ENCODE assay signal across 1 cellular context in genomic region chr20:49739042-49739441, GRCh38.
TF ChIP-seq lines count a peak whose summit lies in the region.

No MANE protein-coding gene starts in this region.

TF ChIP-seq in HepG2, 621 proteins besides CTCF, POLR2A, EP300 and RAD21 (continued from another document):
- TF ChIP-seq SKIL (CRISPR knock-in tag; IDR thresholded peaks at IDR 0.05; ENCODE audit: borderline replicate concordance) (no peak), POLR2AphosphoS5 (IDR thresholded peaks at IDR 0.05; ENCODE audit: low read depth, low read length) (no peak), MXI1 (IDR thresholded peaks at IDR 0.05; ENCODE audit: borderline replicate concordance, low read depth, low read length) (no peak), MYNN (CRISPR knock-in tag; IDR thresholded peaks at IDR 0.05; ENCODE audit: low read depth) (no peak), NFIB (CRISPR knock-in tag; IDR thresholded peaks at IDR 0.05; ENCODE audit: borderline replicate concordance) (no peak), TMF1 (CRISPR knock-in tag; IDR thresholded peaks at IDR 0.05; ENCODE audit: low read depth) (no peak), DPF2 (CRISPR knock-in tag; IDR thresholded peaks at IDR 0.05; ENCODE audit: borderline replicate concordance, low read depth) (no peak), PCBP1 (IDR thresholded peaks at IDR 0.05; ENCODE audit: borderline replicate concordance, low read depth, low read length) (no peak), ZNF883 (CRISPR knock-in tag; IDR thresholded peaks at IDR 0.05; ENCODE audit: not compliant biosample characterization) (peak; percentile 52), CHD4 (IDR thresholded peaks at IDR 0.05; ENCODE audit: borderline replicate concordance, low read length) (no peak), ARNTL (CRISPR knock-in tag; IDR thresholded peaks at IDR 0.05) (no peak), RCOR2 (CRISPR knock-in tag; IDR thresholded peaks at IDR 0.05) (no peak), SP140L (CRISPR knock-in tag; IDR thresholded peaks at IDR 0.05; ENCODE audit: borderline replicate concordance) (no peak), PHF5A (CRISPR knock-in tag; IDR thresholded peaks at IDR 0.05; ENCODE audit: low read depth, unreplicated experiment) (no peak), ZFX (CRISPR knock-in tag; IDR thresholded peaks at IDR 0.05; ENCODE audit: low read depth) (no peak), RBAK (CRISPR knock-in tag; IDR thresholded peaks at IDR 0.05) (no peak), CHD2 (IDR thresholded peaks at IDR 0.05; ENCODE audit: low read depth, low read length) (no peak), HNRNPL (IDR thresholded peaks at IDR 0.05; ENCODE audit: low read depth, low read length) (0 out of 2 replicates have a peak, but pooled peaks have one; percentile 31), WIZ (CRISPR knock-in tag; IDR thresholded peaks at IDR 0.05) (no peak), NCOA2 (CRISPR knock-in tag; IDR thresholded peaks at IDR 0.05) (no peak), ZNF788 (CRISPR knock-in tag; IDR thresholded peaks at IDR 0.05; ENCODE audit: borderline replicate concordance) (no peak), ZNF703 (CRISPR knock-in tag; IDR thresholded peaks at IDR 0.05; ENCODE audit: borderline replicate concordance) (no peak), MED1 (CRISPR knock-in tag; IDR thresholded peaks at IDR 0.05) (no peak), ZNF180 (CRISPR knock-in tag; IDR thresholded peaks at IDR 0.05; ENCODE audit: borderline replicate concordance, low read depth) (no peak), ZNF280B (CRISPR knock-in tag; IDR thresholded peaks at IDR 0.05; ENCODE audit: borderline replicate concordance) (peak; percentile 35; the same call in 1 of the 2 replicates), ZNF790 (CRISPR knock-in tag; IDR thresholded peaks at IDR 0.05; ENCODE audit: borderline replicate concordance) (no peak), ZNF597 (CRISPR knock-in tag; IDR thresholded peaks at IDR 0.05) (no peak), ZNF282 (IDR thresholded peaks at IDR 0.05; ENCODE audit: partially characterized antibody) (no peak), FOXK2 (IDR thresholded peaks at IDR 0.05) (no peak), LRRFIP1 (CRISPR knock-in tag; conservative IDR thresholded peaks at IDR 0.05) (no peak), NRL (CRISPR knock-in tag; IDR thresholded peaks at IDR 0.05; ENCODE audit: borderline replicate concordance) (peak; percentile 69; the same call in 1 of the 2 replicates), XBP1 (CRISPR knock-in tag; IDR thresholded peaks at IDR 0.05) (no peak), SNAPC5 (CRISPR knock-in tag; IDR thresholded peaks at IDR 0.05; ENCODE audit: borderline replicate concordance) (no peak)
- TF ChIP-seq, protein P1, sequence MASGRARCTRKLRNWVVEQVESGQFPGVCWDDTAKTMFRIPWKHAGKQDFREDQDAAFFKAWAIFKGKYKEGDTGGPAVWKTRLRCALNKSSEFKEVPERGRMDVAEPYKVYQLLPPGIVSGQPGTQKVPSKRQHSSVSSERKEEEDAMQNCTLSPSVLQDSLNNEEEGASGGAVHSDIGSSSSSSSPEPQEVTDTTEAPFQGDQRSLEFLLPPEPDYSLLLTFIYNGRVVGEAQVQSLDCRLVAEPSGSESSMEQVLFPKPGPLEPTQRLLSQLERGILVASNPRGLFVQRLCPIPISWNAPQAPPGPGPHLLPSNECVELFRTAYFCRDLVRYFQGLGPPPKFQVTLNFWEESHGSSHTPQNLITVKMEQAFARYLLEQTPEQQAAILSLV (CRISPR knock-in tag; IDR thresholded peaks at IDR 0.05; ENCODE audit: borderline replicate concordance): 0 out of 2 replicates have a peak, but pooled peaks have one; percentile 47
- TF ChIP-seq, protein P2, sequence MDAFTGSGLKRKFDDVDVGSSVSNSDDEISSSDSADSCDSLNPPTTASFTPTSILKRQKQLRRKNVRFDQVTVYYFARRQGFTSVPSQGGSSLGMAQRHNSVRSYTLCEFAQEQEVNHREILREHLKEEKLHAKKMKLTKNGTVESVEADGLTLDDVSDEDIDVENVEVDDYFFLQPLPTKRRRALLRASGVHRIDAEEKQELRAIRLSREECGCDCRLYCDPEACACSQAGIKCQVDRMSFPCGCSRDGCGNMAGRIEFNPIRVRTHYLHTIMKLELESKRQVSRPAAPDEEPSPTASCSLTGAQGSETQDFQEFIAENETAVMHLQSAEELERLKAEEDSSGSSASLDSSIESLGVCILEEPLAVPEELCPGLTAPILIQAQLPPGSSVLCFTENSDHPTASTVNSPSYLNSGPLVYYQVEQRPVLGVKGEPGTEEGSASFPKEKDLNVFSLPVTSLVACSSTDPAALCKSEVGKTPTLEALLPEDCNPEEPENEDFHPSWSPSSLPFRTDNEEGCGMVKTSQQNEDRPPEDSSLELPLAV (CRISPR knock-in tag; conservative IDR thresholded peaks at IDR 0.05; ENCODE audit: low read depth): no peak
- TF ChIP-seq, protein P3, sequence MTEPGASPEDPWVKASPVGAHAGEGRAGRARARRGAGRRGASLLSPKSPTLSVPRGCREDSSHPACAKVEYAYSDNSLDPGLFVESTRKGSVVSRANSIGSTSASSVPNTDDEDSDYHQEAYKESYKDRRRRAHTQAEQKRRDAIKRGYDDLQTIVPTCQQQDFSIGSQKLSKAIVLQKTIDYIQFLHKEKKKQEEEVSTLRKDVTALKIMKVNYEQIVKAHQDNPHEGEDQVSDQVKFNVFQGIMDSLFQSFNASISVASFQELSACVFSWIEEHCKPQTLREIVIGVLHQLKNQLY (CRISPR knock-in tag; IDR thresholded peaks at IDR 0.05): no peak
- TF ChIP-seq, protein P4, sequence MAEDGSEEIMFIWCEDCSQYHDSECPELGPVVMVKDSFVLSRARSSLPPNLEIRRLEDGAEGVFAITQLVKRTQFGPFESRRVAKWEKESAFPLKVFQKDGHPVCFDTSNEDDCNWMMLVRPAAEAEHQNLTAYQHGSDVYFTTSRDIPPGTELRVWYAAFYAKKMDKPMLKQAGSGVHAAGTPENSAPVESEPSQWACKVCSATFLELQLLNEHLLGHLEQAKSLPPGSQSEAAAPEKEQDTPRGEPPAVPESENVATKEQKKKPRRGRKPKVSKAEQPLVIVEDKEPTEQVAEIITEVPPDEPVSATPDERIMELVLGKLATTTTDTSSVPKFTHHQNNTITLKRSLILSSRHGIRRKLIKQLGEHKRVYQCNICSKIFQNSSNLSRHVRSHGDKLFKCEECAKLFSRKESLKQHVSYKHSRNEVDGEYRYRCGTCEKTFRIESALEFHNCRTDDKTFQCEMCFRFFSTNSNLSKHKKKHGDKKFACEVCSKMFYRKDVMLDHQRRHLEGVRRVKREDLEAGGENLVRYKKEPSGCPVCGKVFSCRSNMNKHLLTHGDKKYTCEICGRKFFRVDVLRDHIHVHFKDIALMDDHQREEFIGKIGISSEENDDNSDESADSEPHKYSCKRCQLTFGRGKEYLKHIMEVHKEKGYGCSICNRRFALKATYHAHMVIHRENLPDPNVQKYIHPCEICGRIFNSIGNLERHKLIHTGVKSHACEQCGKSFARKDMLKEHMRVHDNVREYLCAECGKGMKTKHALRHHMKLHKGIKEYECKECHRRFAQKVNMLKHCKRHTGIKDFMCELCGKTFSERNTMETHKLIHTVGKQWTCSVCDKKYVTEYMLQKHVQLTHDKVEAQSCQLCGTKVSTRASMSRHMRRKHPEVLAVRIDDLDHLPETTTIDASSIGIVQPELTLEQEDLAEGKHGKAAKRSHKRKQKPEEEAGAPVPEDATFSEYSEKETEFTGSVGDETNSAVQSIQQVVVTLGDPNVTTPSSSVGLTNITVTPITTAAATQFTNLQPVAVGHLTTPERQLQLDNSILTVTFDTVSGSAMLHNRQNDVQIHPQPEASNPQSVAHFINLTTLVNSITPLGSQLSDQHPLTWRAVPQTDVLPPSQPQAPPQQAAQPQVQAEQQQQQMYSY (CRISPR knock-in tag; IDR thresholded peaks at IDR 0.05): no peak
- TF ChIP-seq, protein P5, sequence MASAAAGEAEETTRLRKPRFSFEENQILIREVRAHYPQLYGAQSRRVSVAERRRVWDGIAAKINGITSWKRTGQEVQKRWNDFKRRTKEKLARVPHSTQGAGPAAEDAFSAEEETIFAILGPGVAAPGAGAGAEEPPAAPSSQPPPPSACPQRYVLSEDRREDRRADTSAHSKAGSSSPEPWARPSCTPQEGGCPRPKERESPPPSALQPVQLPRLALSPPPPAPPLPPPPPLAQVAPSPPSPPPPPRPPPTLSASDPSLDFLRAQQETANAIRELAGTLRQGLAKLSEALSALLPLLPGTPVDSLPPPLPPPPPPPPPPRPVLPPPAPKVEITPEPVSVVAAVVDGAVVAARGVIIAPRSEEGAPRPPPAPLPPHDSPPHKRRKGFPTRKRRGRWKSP (CRISPR knock-in tag; IDR thresholded peaks at IDR 0.05): no peak
- TF ChIP-seq, protein P6, sequence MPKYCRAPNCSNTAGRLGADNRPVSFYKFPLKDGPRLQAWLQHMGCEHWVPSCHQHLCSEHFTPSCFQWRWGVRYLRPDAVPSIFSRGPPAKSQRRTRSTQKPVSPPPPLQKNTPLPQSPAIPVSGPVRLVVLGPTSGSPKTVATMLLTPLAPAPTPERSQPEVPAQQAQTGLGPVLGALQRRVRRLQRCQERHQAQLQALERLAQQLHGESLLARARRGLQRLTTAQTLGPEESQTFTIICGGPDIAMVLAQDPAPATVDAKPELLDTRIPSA (CRISPR knock-in tag; IDR thresholded peaks at IDR 0.05; ENCODE audit: borderline replicate concordance): no peak
- TF ChIP-seq, protein P7, sequence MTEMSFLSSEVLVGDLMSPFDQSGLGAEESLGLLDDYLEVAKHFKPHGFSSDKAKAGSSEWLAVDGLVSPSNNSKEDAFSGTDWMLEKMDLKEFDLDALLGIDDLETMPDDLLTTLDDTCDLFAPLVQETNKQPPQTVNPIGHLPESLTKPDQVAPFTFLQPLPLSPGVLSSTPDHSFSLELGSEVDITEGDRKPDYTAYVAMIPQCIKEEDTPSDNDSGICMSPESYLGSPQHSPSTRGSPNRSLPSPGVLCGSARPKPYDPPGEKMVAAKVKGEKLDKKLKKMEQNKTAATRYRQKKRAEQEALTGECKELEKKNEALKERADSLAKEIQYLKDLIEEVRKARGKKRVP (CRISPR knock-in tag; IDR thresholded peaks at IDR 0.05): no peak
- TF ChIP-seq, protein P8, sequence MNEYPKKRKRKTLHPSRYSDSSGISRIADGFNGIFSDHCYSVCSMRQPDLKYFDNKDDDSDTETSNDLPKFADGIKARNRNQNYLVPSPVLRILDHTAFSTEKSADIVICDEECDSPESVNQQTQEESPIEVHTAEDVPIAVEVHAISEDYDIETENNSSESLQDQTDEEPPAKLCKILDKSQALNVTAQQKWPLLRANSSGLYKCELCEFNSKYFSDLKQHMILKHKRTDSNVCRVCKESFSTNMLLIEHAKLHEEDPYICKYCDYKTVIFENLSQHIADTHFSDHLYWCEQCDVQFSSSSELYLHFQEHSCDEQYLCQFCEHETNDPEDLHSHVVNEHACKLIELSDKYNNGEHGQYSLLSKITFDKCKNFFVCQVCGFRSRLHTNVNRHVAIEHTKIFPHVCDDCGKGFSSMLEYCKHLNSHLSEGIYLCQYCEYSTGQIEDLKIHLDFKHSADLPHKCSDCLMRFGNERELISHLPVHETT (CRISPR knock-in tag; conservative IDR thresholded peaks at IDR 0.05): no peak
